ENCODE assay signal across 2 cellular contexts in genomic region chr17:64439521-64439920, GRCh38. TPM values are rescaled to one million over a fixed set of nuclear protein-coding genes. Genes with fewer than 3 reads are reported as not detected.
"Had no signal": no experiment of that assay in that cellular context is flagged by ENCODE, and none has a peak within 500 bp of the region (broad histone marks: within the 10 kb centered on the region; RNA-seq: fewer than 3 reads in every experiment).

No MANE protein-coding gene starts in this region.

RNA-seq across cellular contexts. Expression of gene MILR1, which starts 9.4 kb away (rescaled TPM):
- total RNA-seq: epithelial cell of proximal tubule, foreskin keratinocyte had no signal
- polyA plus RNA-seq: foreskin keratinocyte had no signal

RNA-seq across cellular contexts. Expression of gene PECAM1, which starts 48.9 kb away (rescaled TPM):
- total RNA-seq: foreskin keratinocyte had no signal
- polyA plus RNA-seq: foreskin keratinocyte had no signal
